8 cellular contexts compared by ENCODE assay signal in genomic region chr5:78162253-78162862, GRCh38.
DNase-seq lines count a peak whose midpoint lies in the region; ATAC-seq, FAIRE-seq and TF ChIP-seq lines count a peak whose summit lies in the region.

No MANE protein-coding gene starts in this region.

- H4K20me1 ChIP-seq in smooth muscle cell (ENCODE audit: low read depth), result peaks cover 4% of the 10 kb centered on the region

- H3K27ac ChIP-seq in Panc1 (ENCODE audit: low read length), result no peak overlapping the region
- no peak overlapping the region for H3K27ac ChIP-seq in smooth muscle cell (ENCODE audit: low read depth)

- no peaks in the 10 kb centered on the region for H3K9me3 ChIP-seq in Panc1 (ENCODE audit: control insufficient read depth, insufficient read depth, low read depth, low read length)
- H3K9me3 ChIP-seq in smooth muscle cell (replicated peaks; ENCODE audit: low read depth), result no peaks in the 10 kb centered on the region

- TF ChIP-seq CTCF in Panc1 (IDR thresholded peaks at IDR 0.05) (peak; percentile 60; the same call in 1 of the 2 replicates), foreskin fibroblast (IDR thresholded peaks at IDR 0.05; ENCODE audit: low read depth, low read length) (peak; percentile 42), smooth muscle cell (IDR thresholded peaks at IDR 0.05; ENCODE audit: borderline replicate concordance, insufficient read depth, poor library complexity, severe bottlenecking) (peak; percentile 51)

- H3K4me2 ChIP-seq in smooth muscle cell, result no peak overlapping the region

- H3K79me2 ChIP-seq in smooth muscle cell (ENCODE audit: low read depth), result no peaks in the 10 kb centered on the region

- no peak overlapping the region for H3K9ac ChIP-seq in smooth muscle cell (ENCODE audit: low read depth)

- H3K4me1 ChIP-seq in Panc1 (ENCODE audit: control insufficient read depth, insufficient read depth, low read length) (no peaks in the 10 kb centered on the region), smooth muscle cell (ENCODE audit: low read depth) (no peaks in the 10 kb centered on the region)

- DNase-seq in DMS114 treated with DMSO at 0.1 percent for 48 hours (lab: John Stamatoyannopoulos, UW; ENCODE audit: unreplicated experiment) (peak; percentile 32), HT-29 (ENCODE audit: low spot score) (peak; percentile 36), Panc1 (ENCODE audit: low read depth, low spot score) (no peak), foreskin fibroblast (peak; percentile 1 to 29), smooth muscle cell (lab: John Stamatoyannopoulos, UW; ENCODE audit: unreplicated experiment) (no peak), RCC 7860 (ENCODE audit: low spot score) (no peak)

- no TSS peak for BruUV-seq in Panc1 (replicated peaks; lab: Mats Ljungman, UMichigan)

- H3K27me3 ChIP-seq in Panc1 (ENCODE audit: control insufficient read depth, insufficient read depth, low read length) (no peaks in the 10 kb centered on the region), smooth muscle cell (ENCODE audit: low read depth) (no peaks in the 10 kb centered on the region)

- FAIRE-seq in RCC 7860 (lab: Jason Lieb, UNC), result no peak

- H3K4me3 ChIP-seq in Panc1 (ENCODE audit: low read depth in 2 of 2, low read length in 2 of 2) (no peak overlapping the region), foreskin fibroblast (ENCODE audit: low read depth in 1 of 2, low read length in 2 of 2) (no peak overlapping the region), smooth muscle cell (no peak overlapping the region)

- no peak for ATAC-seq in Panc1
- ATAC-seq in HG03175 (IDR thresholded peaks at IDR 0.05; ENCODE audit: unreplicated experiment), result no peak
- no peak for ATAC-seq in HG02870 (IDR thresholded peaks at IDR 0.05; ENCODE audit: unreplicated experiment)

- 95% methylated on average over 3 of the region's 3 CpGs for WGBS in smooth muscle cell (ENCODE audit: low lambda C conversion rate)

- no peaks in the 10 kb centered on the region for H3F3A ChIP-seq in smooth muscle cell (ENCODE audit: low read depth)

- POLR2A ChIA-PET in Panc1 (lab: Charles Lee), result no interaction called here

- in situ Hi-C loops in Panc1 (cut with HindIII; ENCODE audit: low pct_unique_long_range_greater_than_20kb, low sequenced_read_pairs), result no loop called here

- CTCF ChIA-PET in Panc1 (lab: Charles Lee), result no interaction called here

- intact Hi-C loops in Panc1 (cut with micrococcal nuclease; ENCODE audit: unreplicated experiment), result no loop called here

- H2AFZ ChIP-seq in smooth muscle cell (ENCODE audit: low read depth), result no peak overlapping the region

- H3K36me3 ChIP-seq in Panc1 (ENCODE audit: control insufficient read depth, insufficient read depth, low read length) (peaks cover 14% of the 10 kb centered on the region), smooth muscle cell (ENCODE audit: low read depth) (peaks cover 8% of the 10 kb centered on the region)

Comparison
In these comparisons a context has a peak if more than half of its experiments do, and no peak if none do; other contexts are left out.
1. DNase-seq: peak in DMS114 treated with DMSO at 0.1 percent for 48 hours (single experiment), HT-29 (single experiment) and foreskin fibroblast (2 of 2); none in Panc1 (single experiment), smooth muscle cell (single experiment) and RCC 7860 (single experiment).
2. Peak in every context shown above with its lines, with median percentiles within 50 percentile points of each other: CTCF ChIP-seq.